ENCODE assay signal across 1 cellular context in the genomic region with DNA sequence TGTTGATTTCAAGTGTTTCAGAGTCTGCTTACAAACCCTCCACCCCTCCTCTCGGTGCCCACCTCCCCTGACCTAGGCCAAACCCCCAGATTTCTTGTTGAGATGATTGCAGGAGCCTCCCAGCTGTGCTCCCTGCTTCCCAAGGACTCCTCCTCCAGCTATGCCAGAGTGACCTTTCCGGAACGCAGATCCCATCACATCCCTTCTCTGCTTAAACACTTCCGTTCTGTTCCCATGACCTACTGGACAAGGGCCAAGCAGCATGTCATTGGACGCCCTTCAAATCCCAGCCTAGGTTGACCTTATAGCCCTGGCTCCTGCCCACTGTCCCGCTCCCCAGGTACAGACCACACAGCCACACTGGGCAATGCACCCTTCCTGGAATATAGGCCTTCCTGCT.
TF ChIP-seq lines count a peak whose summit lies in the region.

No MANE protein-coding gene starts in this region.

TF ChIP-seq in H1, 55 proteins besides CTCF, POLR2A, EP300 and RAD21:
- TF ChIP-seq NANOG (IDR thresholded peaks at IDR 0.05; ENCODE audit: insufficient read depth, low read depth, low read length, poor library complexity, severe bottlenecking) (no peak), SUZ12 (IDR thresholded peaks at IDR 0.05; ENCODE audit: low read length) (no peak), POLR2AphosphoS5 (IDR thresholded peaks at IDR 0.05; ENCODE audit: low read depth, low read length) (no peak), EGR1 (IDR thresholded peaks at IDR 0.05; ENCODE audit: borderline replicate concordance, low read depth, low read length) (no peak), SP4 (IDR thresholded peaks at IDR 0.05; ENCODE audit: low read length) (no peak), CREB1 (IDR thresholded peaks at IDR 0.05) (no peak), MAFK (IDR thresholded peaks at IDR 0.05; ENCODE audit: low read depth, low read length) (no peak), HDAC2 (IDR thresholded peaks at IDR 0.05; ENCODE audit: borderline replicate concordance in 1 of 2, low read depth in 2 of 2, low read length in 2 of 2) (no peak), EZH2 (IDR thresholded peaks at IDR 0.05; ENCODE audit: low read depth, low read length, severe bottlenecking) (no peak)
